ENCODE assay signal across 24 cellular contexts in genomic region chr9:107367727-107368502, GRCh38.
DNase-seq lines count a peak whose midpoint lies in the region; ATAC-seq, FAIRE-seq and TF ChIP-seq lines count a peak whose summit lies in the region.
"Had no signal": no experiment of that assay in that cellular context is flagged by ENCODE, and none has a peak within 500 bp of the region (broad histone marks: within the 10 kb centered on the region; RNA-seq: fewer than 3 reads in every experiment).

No MANE protein-coding gene starts in this region.

- ATAC-seq in A549: peak; percentile 60 to 63; a peak in 4 of 6 replicates
- no peak for ATAC-seq in naive thymus-derived CD8-positive, alpha-beta T cell
- ATAC-seq: activated T-cell treated with anti-CD3 and anti-CD28 coated beads, Interleukin-2, amount 50 U/mL, for 4 hours; gastrocnemius medialis; left cardiac atrium; stimulated activated naive CD8-positive, alpha-beta T cell treated with anti-CD3 and anti-CD28 coated beads, Interleukin-15, Interleukin-2, amounts not matched to agents 100 U/mL and 50 U/mL, for 24 hours had no signal

- no TSS peak for BruUV-seq in PC-9 (replicated peaks; lab: Mats Ljungman, UMichigan)

- no peak overlapping the region for H4K8ac ChIP-seq in mesendoderm (ENCODE audit: low read depth, low read length)

- H3K27ac Mint-ChIP-seq in naive thymus-derived CD8-positive, alpha-beta T cell: no peak overlapping the region

- no peak overlapping the region for H3K9ac ChIP-seq in mesendoderm (ENCODE audit: low read length)

- no peak overlapping the region for H3K27ac ChIP-seq in A549
- peak overlapping the region; percentile 62 for H3K27ac ChIP-seq in mesendoderm (ENCODE audit: low read depth, low read length)
- H3K27ac ChIP-seq in PC-9: no peak overlapping the region
- H3K27ac ChIP-seq: gastrocnemius medialis, thyroid gland had no signal

- peaks cover 0 to 1% (median 0%) of the 10 kb centered on the region in 4 donors for H3K4me1 Mint-ChIP-seq in naive thymus-derived CD8-positive, alpha-beta T cell
- H3K4me1 Mint-ChIP-seq: central memory CD8-positive, alpha-beta T cell had no signal

- POLR2A ChIA-PET in A549 (lab: Yijun Ruan, JAX): no interaction called here
- POLR2A ChIA-PET in naive thymus-derived CD8-positive, alpha-beta T cell (lab: Charles Lee): no interaction called here
- POLR2A ChIA-PET in PC-9 (lab: Charles Lee; ENCODE audit: unreplicated experiment): no interaction called here

- no peak overlapping the region for H3K18ac ChIP-seq in mesendoderm (ENCODE audit: low read length)

- no peak overlapping the region for H4K5ac ChIP-seq in mesendoderm (ENCODE audit: low read length)

- TF ChIP-seq EP300 in A549 (IDR thresholded peaks at IDR 0.05): no peak

- WGBS in A549 (ENCODE audit: missing lambda C conversion rate): 35% methylated on average over 7 of the region's 7 CpGs
- WGBS in mesendoderm (ENCODE audit: extremely low coverage, insufficient coverage, low lambda C conversion rate): no CpG with 5 or more reads among the region's 7 CpGs

- no peaks in the 10 kb centered on the region for H3K36me3 Mint-ChIP-seq in naive thymus-derived CD8-positive, alpha-beta T cell

- no peaks in the 10 kb centered on the region for H3K36me3 ChIP-seq in mesendoderm (ENCODE audit: control insufficient read depth, insufficient read depth, low read length)
- no peaks in the 10 kb centered on the region for H3K36me3 ChIP-seq in PC-9 (ENCODE audit: low read depth)
- H3K36me3 ChIP-seq: BE2C, gastrocnemius medialis, MG63, thyroid gland had no signal

- H3F3A ChIP-seq in PC-9 (ENCODE audit: insufficient read depth, low read depth): no peaks in the 10 kb centered on the region

- no peaks in the 10 kb centered on the region for H3K79me2 ChIP-seq in mesendoderm (ENCODE audit: control insufficient read depth, insufficient read depth, low read length)
- no peaks in the 10 kb centered on the region for H3K79me2 ChIP-seq in PC-9 (ENCODE audit: low read depth)

- H3K79me1 ChIP-seq in mesendoderm (ENCODE audit: low read length): no peaks in the 10 kb centered on the region

- no peak for FAIRE-seq in A549 (lab: Jason Lieb, UNC)
- no peak for FAIRE-seq in RCC 7860 (lab: Jason Lieb, UNC)

- H3K27me3 Mint-ChIP-seq in naive thymus-derived CD8-positive, alpha-beta T cell: peaks cover 4 to 17% (median 16%) of the 10 kb centered on the region in 5 donors

- CTCF ChIA-PET in A549 (lab: Yijun Ruan, JAX): no interaction called here
- CTCF ChIA-PET in PC-9 (lab: Charles Lee): no interaction called here

- no peaks in the 10 kb centered on the region for H3K9me2 ChIP-seq in PC-9 (ENCODE audit: insufficient read depth)

- H4K20me1 ChIP-seq in PC-9 (ENCODE audit: insufficient read depth): no peaks in the 10 kb centered on the region

- TF ChIP-seq POLR2A in A549 (IDR thresholded peaks at IDR 0.05; ENCODE audit: low read length): no peak

- H3K27me3 ChIP-seq in mesendoderm (ENCODE audit: insufficient read depth, low read length, poor library complexity) (no peaks in the 10 kb centered on the region), PC-9 (ENCODE audit: insufficient read depth, low read depth) (no peaks in the 10 kb centered on the region)
- H3K27me3 ChIP-seq: BE2C, gastrocnemius medialis, MG63, thyroid gland had no signal

- H3K4me3 Mint-ChIP-seq in naive thymus-derived CD8-positive, alpha-beta T cell: no peak overlapping the region
- H3K4me3 Mint-ChIP-seq: activated T-cell treated with anti-CD3 and anti-CD28 coated beads, Interleukin-2, amount 50 U/mL, for 4 hours; central memory CD8-positive, alpha-beta T cell had no signal

- H3K4me2 ChIP-seq in A549 (0 out of 3 replicates have a peak overlapping the region, but pooled peaks have one; percentile 25), mesendoderm (ENCODE audit: low read length) (no peak overlapping the region), PC-9 (no peak overlapping the region)

- TF ChIP-seq RAD21 in A549 (conservative IDR thresholded peaks at IDR 0.05 in 1 of 2, IDR thresholded peaks at IDR 0.05 in 1 of 2): no peak

- H3K9me3 Mint-ChIP-seq in naive thymus-derived CD8-positive, alpha-beta T cell: no peaks in the 10 kb centered on the region
- H3K9me3 Mint-ChIP-seq: activated T-cell treated with anti-CD3 and anti-CD28 coated beads, Interleukin-2, amount 50 U/mL, for 4 hours; central memory CD8-positive, alpha-beta T cell had no signal

- H2BK120ac ChIP-seq in mesendoderm (ENCODE audit: low read depth, low read length): no peak overlapping the region

- intact Hi-C loops in PC-9 (cut with micrococcal nuclease; ENCODE audit: unreplicated experiment): no loop called here

- H3K4me3 ChIP-seq in A549 (no peak overlapping the region), epithelial cell of proximal tubule (ENCODE audit: low read depth, low read length) (no peak overlapping the region), mesendoderm (ENCODE audit: low read length) (no peak overlapping the region), PC-9 (no peak overlapping the region)
- H3K4me3 ChIP-seq: gastrocnemius medialis, MG63, thyroid gland had no signal

- no peak overlapping the region for H3K23ac ChIP-seq in mesendoderm (ENCODE audit: low read length)

- H3K4me1 ChIP-seq in A549 (no peaks in the 10 kb centered on the region), mesendoderm (ENCODE audit: control insufficient read depth, low read depth, low read length) (peaks cover 3% of the 10 kb centered on the region), PC-9 (replicated peaks; ENCODE audit: insufficient read depth) (no peaks in the 10 kb centered on the region)
- H3K4me1 ChIP-seq: BE2C, gastrocnemius medialis had no signal

- H2BK5ac ChIP-seq in mesendoderm (ENCODE audit: low read length): peak overlapping the region; percentile 19

- no peak for TF ChIP-seq CTCF in A549 (IDR thresholded peaks at IDR 0.05)
- TF ChIP-seq CTCF in epithelial cell of proximal tubule (conservative IDR thresholded peaks at IDR 0.05; ENCODE audit: low read depth, low read length): no peak
- no peak for TF ChIP-seq CTCF in PC-9 (conservative IDR thresholded peaks at IDR 0.05)

- H3K9me3 ChIP-seq in A549 (no peaks in the 10 kb centered on the region), PC-9 (ENCODE audit: insufficient read depth, low read depth) (no peaks in the 10 kb centered on the region)
- H3K9me3 ChIP-seq: BE2C, gastrocnemius medialis, MG63, thyroid gland had no signal

- H3K56ac ChIP-seq in mesendoderm (ENCODE audit: low read length): peak overlapping the region; percentile 35

- no peak overlapping the region for H2BK15ac ChIP-seq in mesendoderm (replicated peaks; ENCODE audit: low read depth)

- no peak for DNase-seq in A549 (ENCODE audit: low read depth in 1 of 2, low spot score in 1 of 2)
- peak; percentile 51 for DNase-seq in RCC 7860 (ENCODE audit: low spot score)
- DNase-seq in epithelial cell of proximal tubule (ENCODE audit: low read depth): peak; percentile 83
- DNase-seq in mesendoderm: peak; percentile 75
- no peak for DNase-seq in AG08395 (ENCODE audit: low spot score)
- DNase-seq in naive thymus-derived CD8-positive, alpha-beta T cell: no peak
- no peak for DNase-seq in stimulated activated CD4-positive, alpha-beta T cell treated with anti-CD3 and anti-CD28 coated beads, Interleukin-12 subunit alpha, Interleukin-12 subunit beta, amount 100 ng/mL, for 4 hours
- no peak for DNase-seq in PC-9
- DNase-seq: 8988T; activated naive CD4-positive, alpha-beta T cell treated with Interleukin-2 at 50 U/mL for 16 hours; activated T-cell treated with anti-CD3 and anti-CD28 coated beads, Interleukin-2, amount 50 U/mL, for 4 hours; BE2C; Calu3; gastrocnemius medialis; GOT3; MG63; NCI-H1417 treated with DMSO at 0.1 percent for 48 hours; NCI-H2107; NCI-H510A; stimulated activated CD4-positive, alpha-beta T cell treated with anti-CD3 and anti-CD28 coated beads, Interleukin-4, amount 100 ng/mL, for 1 hour; stimulated activated naive CD8-positive, alpha-beta T cell treated with anti-CD3 and anti-CD28 coated beads, Interleukin-15, Interleukin-2, amounts not matched to agents 100 U/mL and 50 U/mL, for 24 hours; thyroid gland had no signal

- H3K4ac ChIP-seq in mesendoderm (ENCODE audit: low read depth, low read length): no peak overlapping the region

- H2AK5ac ChIP-seq in mesendoderm (ENCODE audit: low read length): no peak overlapping the region

- H2AFZ ChIP-seq in PC-9: no peak overlapping the region

TF ChIP-seq in A549, 52 proteins besides CTCF, POLR2A, EP300 and RAD21:
- TF ChIP-seq FOXS1 (CRISPR knock-in tag; IDR thresholded peaks at IDR 0.05) (no peak), ELK1 (IDR thresholded peaks at IDR 0.05; ENCODE audit: low read depth, low read length) (no peak), KDM1A (IDR thresholded peaks at IDR 0.05; ENCODE audit: low read depth) (no peak), E2F6 (IDR thresholded peaks at IDR 0.05; ENCODE audit: borderline replicate concordance, low read depth) (no peak)
TF ChIP-seq in A549: peak in this region for 0.

Comparison
In these comparisons a context has a peak if more than half of its experiments do, and no peak if none do; other contexts are left out.
1. ATAC-seq: peak in A549 (2 of 2); none in naive thymus-derived CD8-positive, alpha-beta T cell (0 of 2).
2. DNase-seq: peak in RCC 7860 (single experiment), epithelial cell of proximal tubule (single experiment) and mesendoderm (single experiment); none in A549 (0 of 2), AG08395 (single experiment), naive thymus-derived CD8-positive, alpha-beta T cell (0 of 10), stimulated activated CD4-positive, alpha-beta T cell treated with anti-CD3 and anti-CD28 coated beads, Interleukin-12 subunit alpha, Interleukin-12 subunit beta, amount 100 ng/mL, for 4 hours (single experiment) and PC-9 (0 of 2).